ENCODE assay signal across 12 cellular contexts in genomic region chr2:204550738-204551137, GRCh38. TPM values are rescaled to one million over a fixed set of nuclear protein-coding genes. Genes with fewer than 3 reads are reported as not detected.
A peak's percentile ranks its signal among the peaks of the same experiment; 100 is the strongest.
DNase-seq lines count a peak whose midpoint lies in the region; ATAC-seq, FAIRE-seq and TF ChIP-seq lines count a peak whose summit lies in the region.
"Had no signal": no experiment of that assay in that cellular context is flagged by ENCODE, and none has a peak within 500 bp of the region (broad histone marks: within the 10 kb centered on the region; RNA-seq: fewer than 3 reads in every experiment).

No MANE protein-coding gene starts in this region.

- no peak for TF ChIP-seq EP300 in gastroesophageal sphincter (IDR thresholded peaks at IDR 0.05)

- H3K9me3 ChIP-seq in gastroesophageal sphincter (no peaks in the 10 kb centered on the region), small intestine (ENCODE audit: control insufficient read depth, low read depth) (no peaks in the 10 kb centered on the region), endodermal cell (ENCODE audit: control insufficient read depth, low read length) (no peaks in the 10 kb centered on the region)
- no peaks in the 10 kb centered on the region for H3K9me3 ChIP-seq in naive thymus-derived CD4-positive, alpha-beta T cell (ENCODE audit: control insufficient read depth in 2 of 3, low read length in 3 of 3)

- DNase-seq in GM03348 (ENCODE audit: low spot score) (peak; percentile 62), amniotic epithelial cell (ENCODE audit: low read depth) (peak; percentile 82), small intestine (peak; percentile 10), endodermal cell (no peak), cerebellar nuclear complex (lab: John Stamatoyannopoulos, UW) (no peak)
- DNase-seq in naive thymus-derived CD4-positive, alpha-beta T cell = no peak
- DNase-seq: activated naive CD8-positive, alpha-beta T cell treated with anti-CD3 and anti-CD28 coated beads, Interleukin-2, amount 50 U/mL, for 24 hours; NCI-H774 had no signal

- WGBS in gastroesophageal sphincter (ENCODE audit: low coverage in 1 of 2), 2 donors = 29% methylated on average over 2 of the region's 2 CpGs
- WGBS in small intestine, 3 donors = 63 to 73% (median 70%) methylated on average over 2 of the region's 2 CpGs
- 91 to 100% methylated on average over 2 of the region's 2 CpGs for WGBS in endodermal cell (ENCODE audit: insufficient coverage in 1 of 2, insufficient read length in 1 of 2), 2 experiments

- no peaks in the 10 kb centered on the region for H3K36me3 ChIP-seq in gastroesophageal sphincter
- H3K36me3 ChIP-seq in small intestine (ENCODE audit: control insufficient read depth in 2 of 2, insufficient read depth in 2 of 2, low read length in 2 of 2) = peaks cover 0 to 2% of the 10 kb centered on the region in 2 donors
- no peaks in the 10 kb centered on the region for H3K36me3 ChIP-seq in endodermal cell (ENCODE audit: control insufficient read depth, insufficient read depth, low read length)
- H3K36me3 ChIP-seq in naive thymus-derived CD4-positive, alpha-beta T cell (ENCODE audit: control insufficient read depth in 2 of 3, insufficient read depth in 3 of 3, low read length in 3 of 3) = no peaks in the 10 kb centered on the region

- H3K9ac ChIP-seq in endodermal cell (ENCODE audit: extremely low read depth, low read length, poor library complexity, severe bottlenecking) = no peak overlapping the region

- intact Hi-C loops in naive thymus-derived CD4-positive, alpha-beta T cell (cut with micrococcal nuclease) = no loop called here

- peaks cover 32% of the 10 kb centered on the region for H3K4me1 Mint-ChIP-seq in endodermal cell
- peaks cover 0 to 8% (median 4%) of the 10 kb centered on the region in 7 donors for H3K4me1 Mint-ChIP-seq in naive thymus-derived CD4-positive, alpha-beta T cell

- no peaks in the 10 kb centered on the region for H3K36me3 Mint-ChIP-seq in endodermal cell (ENCODE audit: low read depth)
- H3K36me3 Mint-ChIP-seq in naive thymus-derived CD4-positive, alpha-beta T cell = no peaks in the 10 kb centered on the region

- no peak overlapping the region for H3K4me3 Mint-ChIP-seq in endodermal cell
- H3K4me3 Mint-ChIP-seq in naive thymus-derived CD4-positive, alpha-beta T cell = no peak overlapping the region
- H3K4me3 Mint-ChIP-seq: activated naive CD8-positive, alpha-beta T cell treated with anti-CD3 and anti-CD28 coated beads, Interleukin-2, amount 50 U/mL, for 24 hours; stimulated activated naive CD8-positive, alpha-beta T cell treated with anti-CD3 and anti-CD28 coated beads, Interleukin-15, Interleukin-2, amounts not matched to agents 100 ng/mL and 50 ng/mL, for 24 hours had no signal

- no peak for FAIRE-seq in small intestine (lab: Jason Lieb, UNC)
- FAIRE-seq: H1 had no signal

- TF ChIP-seq CTCF in gastroesophageal sphincter (IDR thresholded peaks at IDR 0.05) (no peak), endodermal cell (conservative IDR thresholded peaks at IDR 0.05) (no peak)

- TF ChIP-seq POLR2A in gastroesophageal sphincter (IDR thresholded peaks at IDR 0.05) = no peak

- CTCF ChIA-PET in naive thymus-derived CD4-positive, alpha-beta T cell (lab: Charles Lee) = no interaction called here

- no peak for ATAC-seq in gastroesophageal sphincter
- no peak for ATAC-seq in naive thymus-derived CD4-positive, alpha-beta T cell
- no peak for ATAC-seq in GM18861 (IDR thresholded peaks at IDR 0.05; ENCODE audit: unreplicated experiment)
- ATAC-seq: activated naive CD8-positive, alpha-beta T cell treated with anti-CD3 and anti-CD28 coated beads, Interleukin-2, amount 50 U/mL, for 24 hours had no signal

- H3K27me3 ChIP-seq in gastroesophageal sphincter (no peaks in the 10 kb centered on the region), small intestine (ENCODE audit: control insufficient read depth in 2 of 2, insufficient read depth in 2 of 2, low read length in 2 of 2) (no peaks in the 10 kb centered on the region), endodermal cell (ENCODE audit: control insufficient read depth, insufficient read depth, low read length, poor library complexity, severe bottlenecking) (peaks cover 65% of the 10 kb centered on the region)
- H3K27me3 ChIP-seq in naive thymus-derived CD4-positive, alpha-beta T cell (ENCODE audit: control insufficient read depth in 2 of 2, insufficient read depth in 2 of 2, low read length in 2 of 2) = no peaks in the 10 kb centered on the region

- H3K27me3 Mint-ChIP-seq in endodermal cell (ENCODE audit: insufficient read depth) = peaks cover 78% of the 10 kb centered on the region
- H3K27me3 Mint-ChIP-seq in naive thymus-derived CD4-positive, alpha-beta T cell = peaks cover 0 to 30% (median 5%) of the 10 kb centered on the region in 5 donors

- H3K27ac Mint-ChIP-seq in endodermal cell = no peak overlapping the region
- no peak overlapping the region for H3K27ac Mint-ChIP-seq in naive thymus-derived CD4-positive, alpha-beta T cell
- H3K27ac Mint-ChIP-seq: activated naive CD8-positive, alpha-beta T cell treated with anti-CD3 and anti-CD28 coated beads, Interleukin-2, amount 50 U/mL, for 24 hours; stimulated activated naive CD8-positive, alpha-beta T cell treated with anti-CD3 and anti-CD28 coated beads, Interleukin-15, Interleukin-2, amounts not matched to agents 100 ng/mL and 50 ng/mL, for 24 hours had no signal

- no peak overlapping the region for H3K4me3 ChIP-seq in gastroesophageal sphincter
- H3K4me3 ChIP-seq in small intestine (ENCODE audit: low read depth in 1 of 2, low read length in 2 of 2) = no peak overlapping the region
- no peak overlapping the region for H3K4me3 ChIP-seq in endodermal cell (ENCODE audit: low read length)
- H3K4me3 ChIP-seq in naive thymus-derived CD4-positive, alpha-beta T cell (ENCODE audit: low read length) = no peak overlapping the region

- H3K9me3 Mint-ChIP-seq in endodermal cell = no peaks in the 10 kb centered on the region
- no peaks in the 10 kb centered on the region for H3K9me3 Mint-ChIP-seq in naive thymus-derived CD4-positive, alpha-beta T cell
- H3K9me3 Mint-ChIP-seq: activated naive CD8-positive, alpha-beta T cell treated with anti-CD3 and anti-CD28 coated beads, Interleukin-2, amount 50 U/mL, for 24 hours; stimulated activated naive CD8-positive, alpha-beta T cell treated with anti-CD3 and anti-CD28 coated beads, Interleukin-15, Interleukin-2, amounts not matched to agents 100 ng/mL and 50 ng/mL, for 24 hours had no signal

- POLR2A ChIA-PET in naive thymus-derived CD4-positive, alpha-beta T cell (lab: Charles Lee) = no interaction called here

- H3K4me1 ChIP-seq in gastroesophageal sphincter (peaks cover 0 to 54% (median 3%) of the 10 kb centered on the region in 3 donors), small intestine (ENCODE audit: control insufficient read depth in 2 of 2, insufficient read depth in 1 of 2, low read depth in 1 of 2, low read length in 1 of 2) (peaks cover 2 to 4% of the 10 kb centered on the region in 2 donors), endodermal cell (ENCODE audit: control insufficient read depth, insufficient read depth, low read length) (peaks cover 5% of the 10 kb centered on the region)
- H3K4me1 ChIP-seq in naive thymus-derived CD4-positive, alpha-beta T cell (ENCODE audit: control insufficient read depth in 2 of 2, insufficient read depth in 2 of 2, low read length in 2 of 2) = peaks cover 0 to 4% of the 10 kb centered on the region in 2 donors

- H3K27ac ChIP-seq in gastroesophageal sphincter = peak overlapping the region; percentile 62 to 74 (median 70)
- H3K27ac ChIP-seq in small intestine (ENCODE audit: low read depth in 1 of 2, low read length in 1 of 2) = peak overlapping the region in 1 of 2 donors; percentile 29
- no peak overlapping the region for H3K27ac ChIP-seq in endodermal cell (ENCODE audit: low read depth, low read length)
- no peak overlapping the region for H3K27ac ChIP-seq in naive thymus-derived CD4-positive, alpha-beta T cell (ENCODE audit: low read depth, low read length)

RNA-seq across cellular contexts. Expression of gene PARD3B, which starts 5.5 kb away (rescaled TPM):
- 10 to 100 TPM; 29.6 to 42.2 (median 41.0) TPM for total RNA-seq in gastroesophageal sphincter
- 1 to 10 TPM; 2.8 to 4.0 (median 3.2) TPM for polyA plus RNA-seq in small intestine
- 1 to 10 TPM; 2.5 to 5.6 TPM for total RNA-seq in endodermal cell
- 4.9 TPM for polyA plus RNA-seq in endodermal cell (2013, experiment 1 of 2)
- polyA plus RNA-seq in endodermal cell (2013, experiment 2 of 2) = 5.2 TPM
- 1 to 10 TPM in 3 of 5 experiments, under 1 TPM in 2; 0.41 to 4.0 (median 1.9) TPM for total RNA-seq in naive thymus-derived CD4-positive, alpha-beta T cell
- polyA plus RNA-seq in naive thymus-derived CD4-positive, alpha-beta T cell = under 1 TPM; 0.22 to 0.27 TPM

Comparison
In these comparisons a context has a peak if more than half of its experiments do, and no peak if none do; other contexts are left out.
1. DNase-seq: peak in GM03348 (single experiment), amniotic epithelial cell (single experiment) and small intestine (single experiment); none in endodermal cell (single experiment), naive thymus-derived CD4-positive, alpha-beta T cell (0 of 9) and cerebellar nuclear complex (0 of 2).
2. H3K27ac ChIP-seq: peak in gastroesophageal sphincter (4 of 4); none in endodermal cell (single experiment) and naive thymus-derived CD4-positive, alpha-beta T cell (single experiment).
3. RNA of gene PARD3B, which starts 5.5 kb away (total RNA-seq): 29.6 to 42.2 TPM in gastroesophageal sphincter; 2.5 to 5.6 TPM in endodermal cell and 0.41 to 4.0 TPM in naive thymus-derived CD4-positive, alpha-beta T cell; every median in the first group is over 4 times any median in the second.